8 cellular contexts compared by ENCODE assay signal in genomic region chr9:108885643-108886348, GRCh38. TPM values are rescaled to one million over a fixed set of nuclear protein-coding genes. Genes with fewer than 3 reads are reported as not detected.
DNase-seq lines count a peak whose midpoint lies in the region; ATAC-seq and TF ChIP-seq lines count a peak whose summit lies in the region.

No MANE protein-coding gene starts in this region.

- WGBS in transverse colon (ENCODE audit: low coverage in 1 of 2), 2 donors = 54 to 100% methylated on average over 1 of the region's 1 CpG

- no peak for TF ChIP-seq EP300 in transverse colon (IDR thresholded peaks at IDR 0.05; ENCODE audit: low read depth)

- POLR2A ChIA-PET in AG04450 (lab: Yijun Ruan, JAX) = no interaction called here

- intact Hi-C loops in left ventricle myocardium superior (cut with micrococcal nuclease) (no loop called here), transverse colon (cut with DNase I; ENCODE audit: low total_unique reads) (no loop called here)

- peak overlapping the region; percentile 0 for H3K27ac ChIP-seq in AG04450 (ENCODE audit: low read depth, low read length)
- H3K27ac ChIP-seq in transverse colon = no peak overlapping the region

- peak; percentile 34 for DNase-seq in AG04450 (ENCODE audit: low read depth, low spot score)
- peak; percentile 87 for DNase-seq in NCI-H2029 (lab: John Stamatoyannopoulos, UW)
- DNase-seq in activated CD8-positive, alpha-beta memory T cell treated with anti-CD3 and anti-CD28 coated beads for 24 hours = peak; percentile 71
- no peak for DNase-seq in left ventricle myocardium superior
- DNase-seq in transverse colon = peak; percentile 28
- DNase-seq in ecto neural progenitor cell (ENCODE audit: low spot score) = no peak

- peaks cover 0 to 24% (median 5%) of the 10 kb centered on the region in 4 donors for H3K36me3 ChIP-seq in transverse colon

- H3K27me3 ChIP-seq in AG04450 (ENCODE audit: control insufficient read depth, insufficient read depth, low read length) = no peaks in the 10 kb centered on the region
- H3K27me3 ChIP-seq in transverse colon = no peaks in the 10 kb centered on the region

- TF ChIP-seq POLR2A in transverse colon (IDR thresholded peaks at IDR 0.05) = no peak

- in situ Hi-C loops in transverse colon (cut with MboI; ENCODE audit: low pct_ligation_motif_present in 1 of 4, low pct_unique_long_range_greater_than_20kb in 1 of 4, low sequenced_read_pairs in 3 of 4) = no loop called here

- CTCF ChIA-PET in AG04450 (lab: Charles Lee) = no interaction called here

- H3K9me3 ChIP-seq in AG04450 (ENCODE audit: control insufficient read depth, insufficient read depth, low read length) (no peaks in the 10 kb centered on the region), transverse colon (no peaks in the 10 kb centered on the region)

- H3K4me3 ChIP-seq in AG04450 (ENCODE audit: low read depth, low read length) (no peak overlapping the region), transverse colon (no peak overlapping the region)

- peaks cover 0 to 6% (median 3%) of the 10 kb centered on the region in 4 donors for H3K4me1 ChIP-seq in transverse colon

- TF ChIP-seq CTCF in AG04450 (IDR thresholded peaks at IDR 0.05; ENCODE audit: low read depth, low read length) (no peak), transverse colon (IDR thresholded peaks at IDR 0.05) (no peak)

- ATAC-seq in GM18868 (IDR thresholded peaks at IDR 0.05; ENCODE audit: unreplicated experiment) (peak; percentile 98), HG02981 (IDR thresholded peaks at IDR 0.05; ENCODE audit: unreplicated experiment) (peak; percentile 98), left ventricle myocardium superior (peak; percentile 63)

RNA-seq across cellular contexts. Expression of gene ACTL7A, which starts 23.7 kb away (rescaled TPM):
- polyA plus RNA-seq in AG04450 (2011; rRNA removed) = not detected in 2 replicates
- polyA minus RNA-seq in AG04450 (2011; rRNA and poly(A)+ RNA removed) = not detected in 2 replicates
- total RNA-seq in left ventricle myocardium superior (not detected), transverse colon (not detected)

RNA-seq across cellular contexts. Expression of gene ACTL7B, which starts 30.0 kb away (rescaled TPM):
- not detected in 2 replicates for polyA plus RNA-seq in AG04450 (2011; rRNA removed)
- not detected in 2 replicates for polyA minus RNA-seq in AG04450 (2011; rRNA and poly(A)+ RNA removed)
- not detected for total RNA-seq in left ventricle myocardium superior
- not detected for total RNA-seq in transverse colon

RNA-seq across cellular contexts. Expression of gene ELP1, which starts 48.1 kb away (rescaled TPM):
- 29.9 and 30.0 TPM in 2 replicates for polyA plus RNA-seq in AG04450 (2011; rRNA removed)
- polyA minus RNA-seq in AG04450 (2011; rRNA and poly(A)+ RNA removed) = 25.5 and 28.9 TPM in 2 replicates
- total RNA-seq in left ventricle myocardium superior (20.7 TPM), transverse colon (10 to 100 TPM in 3 of 4 donors, 1 to 10 TPM in 1; 7.9 to 18.1 (median 13.3) TPM)

RNA-seq across cellular contexts. Expression of gene ABITRAM, which starts 48.4 kb away (rescaled TPM):
- polyA plus RNA-seq in AG04450 (2011; rRNA removed) = 17.6 and 24.5 TPM in 2 replicates
- 3.2 and 6.1 TPM in 2 replicates for polyA minus RNA-seq in AG04450 (2011; rRNA and poly(A)+ RNA removed)
- total RNA-seq in left ventricle myocardium superior (16.3 TPM), transverse colon (10 to 100 TPM in 2 of 4 donors, 1 to 10 TPM in 2; 5.6 to 14.4 (median 9.4) TPM)

Comparison
In these comparisons a context has a peak if more than half of its experiments do, and no peak if none do; other contexts are left out.
1. DNase-seq: peak in AG04450 (single experiment), NCI-H2029 (single experiment), activated CD8-positive, alpha-beta memory T cell treated with anti-CD3 and anti-CD28 coated beads for 24 hours (single experiment) and transverse colon (single experiment); none in left ventricle myocardium superior (single experiment) and ecto neural progenitor cell (single experiment).
2. Peak in every context shown above with its lines, with median percentiles within 50 percentile points of each other: ATAC-seq.